In genomic region chr16:5059386-5060072, GRCh38 we compare ENCODE assay signal across 21 cellular contexts. TPM values are rescaled to one million over a fixed set of nuclear protein-coding genes. Genes with fewer than 3 reads are reported as not detected.
"Had no signal": no experiment of that assay in that cellular context is flagged by ENCODE, and none has a peak within 500 bp of the region (broad histone marks: within the 10 kb centered on the region; RNA-seq: fewer than 3 reads in every experiment).

No MANE protein-coding gene starts in this region.

- H3K27ac ChIP-seq: coronary artery, left ventricle myocardium inferior, testis, vagina had no signal

- H3K36me3 ChIP-seq: heart right ventricle, left ventricle myocardium inferior, vagina had no signal

- H3K27me3 ChIP-seq: heart right ventricle, testis, vagina had no signal

- H3K4me1 ChIP-seq: left ventricle myocardium inferior, testis, vagina had no signal

- FAIRE-seq: astrocyte had no signal

- H3K4me3 ChIP-seq: coronary artery, heart right ventricle, left ventricle myocardium inferior, testis, vagina had no signal

- H3K9me3 ChIP-seq: heart right ventricle, left ventricle myocardium inferior, testis, vagina had no signal

- DNase-seq: activated CD8-positive, alpha-beta memory T cell treated with anti-CD3 and anti-CD28 coated beads, Interleukin-2, amount 50 U/mL, for 48 hours; activated naive CD4-positive, alpha-beta T cell treated with Interleukin-2 at 50 U/mL for 16 hours; activated naive CD8-positive, alpha-beta T cell treated with anti-CD3 and anti-CD28 coated beads for 36 hours; activated T-cell treated with anti-CD3 and anti-CD28 coated beads, Interleukin-2, amount 50 U/mL, for 4 hours; heart right ventricle; kidney glomerular epithelial cell; left ventricle myocardium inferior; nucleus accumbens; stimulated activated CD4-positive, alpha-beta T cell treated with anti-CD3 and anti-CD28 coated beads, Interleukin-4, amount 100 ng/mL, for 1 hour; stimulated activated naive CD4-positive, alpha-beta T cell; T-helper 9 cell; testis; trophoblast cell had no signal

RNA-seq across cellular contexts. Expression of gene C16orf89, which starts 6.2 kb away (rescaled TPM):
- total RNA-seq: activated CD8-positive, alpha-beta memory T cell treated with anti-CD3 and anti-CD28 coated beads for 36 hours; activated naive CD8-positive, alpha-beta T cell treated with anti-CD3 and anti-CD28 coated beads for 36 hours; activated T-cell treated with anti-CD3 and anti-CD28 coated beads, Interleukin-2, amount 50 U/mL, for 4 hours; astrocyte; epithelial cell of proximal tubule; fibroblast of villous mesenchyme; lung microvascular endothelial cell; T-helper 1 cell treated with Interleukin-12 subunit alpha and Interleukin-12 subunit beta and Interleukin-4 antibody, amounts not matched to agents 30 ng/mL and 1 ng/mL, for 36 hours had no signal
